In genomic region chr9:35681341-35682002, GRCh38 we compare ENCODE assay signal across 13 cellular contexts. TPM values are rescaled to one million over a fixed set of nuclear protein-coding genes. Genes with fewer than 3 reads are reported as not detected.
DNase-seq lines count a peak whose midpoint lies in the region; ATAC-seq and TF ChIP-seq lines count a peak whose summit lies in the region.
"Had no signal": no experiment of that assay in that cellular context is flagged by ENCODE, and none has a peak within 500 bp of the region (broad histone marks: within the 10 kb centered on the region; RNA-seq: fewer than 3 reads in every experiment).

No MANE protein-coding gene starts in this region.

- H3K4me1 ChIP-seq in esophagus muscularis mucosa, result peaks cover 11 to 64% (median 41%) of the 10 kb centered on the region in 4 donors
- peaks cover 0 to 7% of the 10 kb centered on the region in 2 donors for H3K4me1 ChIP-seq in adrenal gland (replicated peaks in 1 of 2)
- peaks cover 10% of the 10 kb centered on the region for H3K4me1 ChIP-seq in lower lobe of right lung
- H3K4me1 ChIP-seq: SJCRH30 had no signal

- H3K36me3 ChIP-seq in MG63, result peaks cover 53% of the 10 kb centered on the region
- peaks cover 38 to 49% (median 46%) of the 10 kb centered on the region in 4 donors for H3K36me3 ChIP-seq in esophagus muscularis mucosa
- peaks cover 0 to 34% of the 10 kb centered on the region in 2 donors for H3K36me3 ChIP-seq in adrenal gland (replicated peaks in 1 of 2)
- H3K36me3 ChIP-seq in lower lobe of right lung, result peaks cover 11% of the 10 kb centered on the region

- no peak overlapping the region for H3K4me3 ChIP-seq in AG04450 (ENCODE audit: low read depth, low read length)
- no peak overlapping the region for H3K4me3 ChIP-seq in MG63
- no peak overlapping the region for H3K4me3 ChIP-seq in esophagus muscularis mucosa
- no peak overlapping the region for H3K4me3 ChIP-seq in adrenal gland
- no peak overlapping the region for H3K4me3 ChIP-seq in lower lobe of right lung
- H3K4me3 ChIP-seq: SJCRH30 had no signal

- no peaks in the 10 kb centered on the region for H3K27me3 ChIP-seq in AG04450 (ENCODE audit: control insufficient read depth, insufficient read depth, low read length)
- H3K27me3 ChIP-seq in MG63, result no peaks in the 10 kb centered on the region
- no peaks in the 10 kb centered on the region for H3K27me3 ChIP-seq in esophagus muscularis mucosa
- no peaks in the 10 kb centered on the region for H3K27me3 ChIP-seq in adrenal gland
- H3K27me3 ChIP-seq in lower lobe of right lung (ENCODE audit: low read depth), result no peaks in the 10 kb centered on the region
- H3K27me3 ChIP-seq: SJCRH30 had no signal

- no peaks in the 10 kb centered on the region for H3K9me3 ChIP-seq in AG04450 (ENCODE audit: control insufficient read depth, insufficient read depth, low read length)
- no peaks in the 10 kb centered on the region for H3K9me3 ChIP-seq in MG63
- no peaks in the 10 kb centered on the region for H3K9me3 ChIP-seq in esophagus muscularis mucosa
- no peaks in the 10 kb centered on the region for H3K9me3 ChIP-seq in adrenal gland (replicated peaks in 1 of 3)
- H3K9me3 ChIP-seq in lower lobe of right lung, result no peaks in the 10 kb centered on the region
- H3K9me3 ChIP-seq: SJCRH30 had no signal

- POLR2A ChIA-PET in AG04450 (lab: Yijun Ruan, JAX), result interaction anchor here (1.1 to 3.8 kb wide), 9 partner anchors 8 to 51 kb away, joined by 3 to 44 read pairs (median 11); partner anchors contain the start of genes ARHGEF39, CCDC107, CREB3 and RMRP

- TF ChIP-seq CTCF in AG04450 (IDR thresholded peaks at IDR 0.05; ENCODE audit: low read depth, low read length), result no peak
- TF ChIP-seq CTCF in esophagus muscularis mucosa (IDR thresholded peaks at IDR 0.05), result no peak
- TF ChIP-seq CTCF in adrenal gland (IDR thresholded peaks at IDR 0.05), result no peak
- no peak for TF ChIP-seq CTCF in lower lobe of right lung (IDR thresholded peaks at IDR 0.05)

- TF ChIP-seq EP300 in esophagus muscularis mucosa (IDR thresholded peaks at IDR 0.05), result no peak

- CTCF ChIA-PET in AG04450 (lab: Charles Lee), result interaction anchor here (0.9 to 2.0 kb wide), 2 partner anchors 15 to 23 kb away, joined by 4 to 8 read pairs; partner anchors contain the start of genes CCDC107 and RMRP

- DNase-seq in AG04450 (ENCODE audit: low read depth, low spot score) (no peak), MG63 (peak; percentile 52), esophagus muscularis mucosa (ENCODE audit: extremely low spot score) (no peak), posterior vena cava (ENCODE audit: low spot score) (peak; percentile 76), adrenal gland (no peak), lower lobe of right lung (no peak), SW 1271 (lab: John Stamatoyannopoulos, UW) (no peak), head of caudate nucleus (no peak)
- DNase-seq: activated CD4-positive, alpha-beta memory T cell treated with anti-CD3 and anti-CD28 coated beads, Interleukin-2, amount 10 ng/mL, durations not matched to agents 7 days and 5 days; anterior cingulate cortex; GDM1; SJCRH30; stimulated activated CD4-positive, alpha-beta T cell treated with anti-CD3 and anti-CD28 coated beads, Interleukin-2, amount 100 ng/mL, for 48 hours had no signal

- intact Hi-C loops in esophagus muscularis mucosa (cut with DNase I), result no loop called here
- intact Hi-C loops in posterior vena cava (cut with DNase I), result no loop called here
- intact Hi-C loops in adrenal gland (cut with DNase I), result no loop called here
- intact Hi-C loops in lower lobe of right lung (cut with DNase I), result no loop called here
- intact Hi-C loops in head of caudate nucleus (cut with DNase I), result no loop called here

- TF ChIP-seq POLR2A in esophagus muscularis mucosa (IDR thresholded peaks at IDR 0.05; ENCODE audit: low read depth) (no peak), adrenal gland (IDR thresholded peaks at IDR 0.05) (no peak)

- H3K27ac ChIP-seq in AG04450 (ENCODE audit: low read depth, low read length) (peak overlapping the region; percentile 65), esophagus muscularis mucosa (replicated peaks in 1 of 4) (peak overlapping the region; percentile 95 to 98 (median 96)), adrenal gland (peak overlapping the region in 1 of 5 donors; percentile 40), lower lobe of right lung (no peak overlapping the region)
- H3K27ac ChIP-seq: SJCRH30 had no signal

- 37% methylated on average over 3 of the region's 3 CpGs for WGBS in esophagus muscularis mucosa
- WGBS in adrenal gland, 4 donors, result 68 to 84% (median 71%) methylated on average over 2 to 3 of the region's 3 CpGs

- no peak for ATAC-seq in lower lobe of right lung

RNA-seq across cellular contexts. Expression of gene CA9, which starts 7.7 kb away (rescaled TPM):
- 1.2 and 1.3 TPM in 2 replicates for polyA plus RNA-seq in AG04450 (2011; rRNA removed)
- 0.83 TPM in 1 of 2 replicates, not detected in the other for polyA minus RNA-seq in AG04450 (2011; rRNA and poly(A)+ RNA removed)
- total RNA-seq in MG63 (2014; rRNA removed; shearing (Covaris generic); ENCODE audit: low replicate concordance), result 0.40 TPM in 1 of 2 replicates, not detected in the other
- total RNA-seq in esophagus muscularis mucosa, result 1 to 10 TPM in 1 of 4 donors, not detected in 3; 2.2 TPM
- 1 to 10 TPM in 1 of 2 donors, not detected in 1; 1.2 TPM for total RNA-seq in posterior vena cava
- total RNA-seq in adrenal gland, result 10 to 100 TPM in 1 of 8 donors, 1 to 10 TPM in 4, under 1 TPM in 3; 0.28 to 13.7 (median 1.6) TPM
- polyA plus RNA-seq in adrenal gland, result 1 to 10 TPM in 2 of 3 donors, under 1 TPM in 1; 0.31 to 1.4 (median 1.3) TPM
- total RNA-seq in lower lobe of right lung, result not detected

RNA-seq across cellular contexts. Expression of gene TPM2, which starts 8.3 kb away (rescaled TPM):
- polyA plus RNA-seq in AG04450 (2011; rRNA removed) (1,535 and 1,633 TPM in 2 replicates), adrenal gland (1,000 to 10,000 TPM in 2 of 3 donors, 100 to 1,000 TPM in 1; 462 to 1,472 (median 1,350) TPM)
- 470 and 477 TPM in 2 replicates for polyA minus RNA-seq in AG04450 (2011; rRNA and poly(A)+ RNA removed)
- total RNA-seq in MG63 (2014; rRNA removed; shearing (Covaris generic); ENCODE audit: low replicate concordance), result 2,986 and 3,667 TPM in 2 replicates
- total RNA-seq in esophagus muscularis mucosa (over 10,000 TPM in 3 of 4 donors, 1,000 to 10,000 TPM in 1; 8,856 to 14,576 (median 12,022) TPM), posterior vena cava (1,000 to 10,000 TPM; 2,096 to 3,529 TPM), adrenal gland (100 to 1,000 TPM; 188 to 654 (median 359) TPM), lower lobe of right lung (110 TPM)

RNA-seq across cellular contexts. Expression of gene ARHGEF39, which starts 16.5 kb away (rescaled TPM):
- polyA plus RNA-seq in AG04450 (2011; rRNA removed) (1.1 and 1.2 TPM in 2 replicates), adrenal gland (1 to 10 TPM; 1.2 to 4.0 (median 1.5) TPM)
- polyA minus RNA-seq in AG04450 (2011; rRNA and poly(A)+ RNA removed), result 1.7 and 2.9 TPM in 2 replicates
- total RNA-seq in MG63 (2014; rRNA removed; shearing (Covaris generic); ENCODE audit: low replicate concordance), result 15.5 and 35.6 TPM in 2 replicates
- total RNA-seq in esophagus muscularis mucosa (1 to 10 TPM; 1.3 to 3.3 (median 1.7) TPM), posterior vena cava (under 1 TPM; 0.29 to 0.46 TPM), adrenal gland (10 to 100 TPM in 1 of 8 donors, 1 to 10 TPM in 2, under 1 TPM in 5; 0.42 to 18.4 (median 0.95) TPM), lower lobe of right lung (1.2 TPM)

RNA-seq across cellular contexts. Expression of gene CCDC107, which starts 23.4 kb away (rescaled TPM):
- 11.8 TPM in 2 replicates for polyA plus RNA-seq in AG04450 (2011; rRNA removed)
- 5.1 and 7.8 TPM in 2 replicates for polyA minus RNA-seq in AG04450 (2011; rRNA and poly(A)+ RNA removed)
- 72.4 and 84.4 TPM in 2 replicates for total RNA-seq in MG63 (2014; rRNA removed; shearing (Covaris generic); ENCODE audit: low replicate concordance)
- total RNA-seq in esophagus muscularis mucosa, result 100 to 1,000 TPM in 2 of 4 donors, 10 to 100 TPM in 2; 68.4 to 117 (median 104) TPM
- 10 to 100 TPM; 54.6 to 60.3 TPM for total RNA-seq in posterior vena cava
- 10 to 100 TPM; 27.9 to 55.0 (median 39.8) TPM for total RNA-seq in adrenal gland
- polyA plus RNA-seq in adrenal gland, result 100 to 1,000 TPM in 2 of 3 donors, 10 to 100 TPM in 1; 53.6 to 198 (median 169) TPM
- total RNA-seq in lower lobe of right lung, result 28.9 TPM

RNA-seq across cellular contexts. Expression of gene RMRP, which starts 23.7 kb away (rescaled TPM):
- polyA plus RNA-seq in AG04450 (2011; rRNA removed) (173 and 306 TPM in 2 replicates), adrenal gland (1,000 to 10,000 TPM in 2 of 3 donors, not detected in 1; 1,807 to 2,186 TPM)
- polyA minus RNA-seq in AG04450 (2011; rRNA and poly(A)+ RNA removed), result 6,565 and 7,222 TPM in 2 replicates
- total RNA-seq in MG63 (2014; rRNA removed; shearing (Covaris generic); ENCODE audit: low replicate concordance), result 8,012 and 15,182 TPM in 2 replicates
- total RNA-seq in esophagus muscularis mucosa (1,000 to 10,000 TPM; 1,899 to 6,162 (median 2,510) TPM), posterior vena cava (over 10,000 TPM; 18,238 to 21,166 TPM), adrenal gland (over 10,000 TPM in 4 of 8 donors, 1,000 to 10,000 TPM in 3, 100 to 1,000 TPM in 1; 885 to 23,366 (median 13,049) TPM), lower lobe of right lung (24,340 TPM)

Comparison
In these comparisons a context has a peak if more than half of its experiments do, and no peak if none do; other contexts are left out.
1. DNase-seq: peak in MG63 (single experiment) and posterior vena cava (single experiment); none in AG04450 (single experiment), esophagus muscularis mucosa (single experiment), adrenal gland (0 of 7), lower lobe of right lung (single experiment), SW 1271 (0 of 2) and head of caudate nucleus (0 of 42).